12 cellular contexts compared by ENCODE assay signal in genomic region chr4:184460495-184461285, GRCh38. TPM values are rescaled to one million over a fixed set of nuclear protein-coding genes. Genes with fewer than 3 reads are reported as not detected.
DNase-seq lines count a peak whose midpoint lies in the region; ATAC-seq, FAIRE-seq and TF ChIP-seq lines count a peak whose summit lies in the region.
"Had no signal": no experiment of that assay in that cellular context is flagged by ENCODE, and none has a peak within 500 bp of the region (broad histone marks: within the 10 kb centered on the region; RNA-seq: fewer than 3 reads in every experiment).

No MANE protein-coding gene starts in this region.

- no peaks in the 10 kb centered on the region for H3K9me3 ChIP-seq in CD8-positive, alpha-beta T cell (ENCODE audit: low read length)
- H3K9me3 ChIP-seq in T-helper 17 cell (ENCODE audit: control insufficient read depth, low read length, poor library complexity, severe bottlenecking): no peaks in the 10 kb centered on the region
- no peaks in the 10 kb centered on the region for H3K9me3 ChIP-seq in testis
- H3K9me3 ChIP-seq: ascending aorta, thoracic aorta had no signal

- peak; percentile 62 for FAIRE-seq in GM18507 (lab: Jason Lieb, UNC)
- FAIRE-seq: kidney had no signal

- TF ChIP-seq POLR2A in testis (IDR thresholded peaks at IDR 0.05): no peak
- TF ChIP-seq POLR2A in lower leg skin (IDR thresholded peaks at IDR 0.05): no peak

- H3K27me3 ChIP-seq in CD8-positive, alpha-beta T cell (ENCODE audit: insufficient read depth, low read length): no peaks in the 10 kb centered on the region
- H3K27me3 ChIP-seq in testis: no peaks in the 10 kb centered on the region
- H3K27me3 ChIP-seq: ascending aorta had no signal

- H3K4me3 Mint-ChIP-seq in CD8-positive, alpha-beta T cell: no peak overlapping the region
- peak overlapping the region; percentile 19 for H3K4me3 Mint-ChIP-seq in T-helper 17 cell
- H3K4me3 Mint-ChIP-seq in immature natural killer cell: peak overlapping the region; percentile 8 to 74 (median 36)

- H3K36me3 ChIP-seq in CD8-positive, alpha-beta T cell (ENCODE audit: insufficient read depth, low read length): no peaks in the 10 kb centered on the region
- no peaks in the 10 kb centered on the region for H3K36me3 ChIP-seq in testis (ENCODE audit: low read depth, missing control alignments)
- H3K36me3 ChIP-seq: ascending aorta, thoracic aorta had no signal

- no peak overlapping the region for H3K27ac ChIP-seq in CD8-positive, alpha-beta T cell (ENCODE audit: low read depth, low read length)
- no peak overlapping the region for H3K27ac ChIP-seq in testis
- H3K27ac ChIP-seq: ascending aorta, thoracic aorta had no signal

- DNase-seq in CD8-positive, alpha-beta T cell: no peak
- DNase-seq in GM18507 (ENCODE audit: extremely low spot score, insufficient read length, low read depth) (no peak), T-helper 17 cell (no peak), immature natural killer cell (no peak), testis (no peak), lower leg skin (ENCODE audit: low spot score in 2 of 2) (no peak)
- DNase-seq: foreskin melanocyte, kidney, PC-3 had no signal

- no peak overlapping the region for H3K4me3 ChIP-seq in CD8-positive, alpha-beta T cell (ENCODE audit: low read depth, low read length)
- H3K4me3 ChIP-seq in testis: no peak overlapping the region
- H3K4me3 ChIP-seq in lower leg skin (ENCODE audit: low read depth, poor library complexity, severe bottlenecking): no peak overlapping the region
- H3K4me3 ChIP-seq: ascending aorta, thoracic aorta had no signal

- H3K9me3 Mint-ChIP-seq in CD8-positive, alpha-beta T cell: no peaks in the 10 kb centered on the region
- no peaks in the 10 kb centered on the region for H3K9me3 Mint-ChIP-seq in immature natural killer cell

- no peak for TF ChIP-seq CTCF in CD8-positive, alpha-beta T cell (IDR thresholded peaks at IDR 0.05)
- TF ChIP-seq CTCF in testis (IDR thresholded peaks at IDR 0.05) (no peak), lower leg skin (IDR thresholded peaks at IDR 0.05) (no peak)

- POLR2A ChIA-PET in CD8-positive, alpha-beta T cell (lab: Charles Lee): interaction anchor here (1.2 kb wide), 1 partner anchor 13 kb away, joined by 3 read pairs; no protein-coding TSS in a partner anchor

- CTCF ChIA-PET in CD8-positive, alpha-beta T cell (lab: Charles Lee): interaction anchor here (1.2 kb wide), 1 partner anchor 13 kb away, joined by 3 read pairs; no protein-coding TSS in a partner anchor

- WGBS in testis, 2 donors: 61 to 65% methylated on average over 13 of the region's 13 CpGs
- 77 to 78% methylated on average over 13 of the region's 13 CpGs for WGBS in lower leg skin, 2 donors

- peaks cover 45% of the 10 kb centered on the region for H3K36me3 Mint-ChIP-seq in CD8-positive, alpha-beta T cell
- H3K36me3 Mint-ChIP-seq in T-helper 17 cell (ENCODE audit: low read depth): no peaks in the 10 kb centered on the region
- peaks cover 0 to 4% (median 3%) of the 10 kb centered on the region in 3 donors for H3K36me3 Mint-ChIP-seq in immature natural killer cell

- intact Hi-C loops in CD8-positive, alpha-beta T cell (cut with DNase I, micrococcal nuclease): no loop called here
- intact Hi-C loops in testis (cut with DNase I; ENCODE audit: low total_unique reads) (no loop called here), lower leg skin (cut with DNase I; ENCODE audit: low total_unique reads) (no loop called here)

- no peak for ATAC-seq in CD8-positive, alpha-beta T cell
- ATAC-seq in T-helper 17 cell (peak; percentile 53), GM18502 (IDR thresholded peaks at IDR 0.05; ENCODE audit: poor library complexity, unreplicated experiment) (no peak)
- ATAC-seq: PC-3 had no signal

- H3K4me1 Mint-ChIP-seq in CD8-positive, alpha-beta T cell (ENCODE audit: low read depth): peaks cover 91% of the 10 kb centered on the region
- H3K4me1 Mint-ChIP-seq in T-helper 17 cell (peaks cover 59% of the 10 kb centered on the region), immature natural killer cell (peaks cover 80 to 95% of the 10 kb centered on the region in 2 donors)

- H3K27ac Mint-ChIP-seq in CD8-positive, alpha-beta T cell: peak overlapping the region; percentile 70
- H3K27ac Mint-ChIP-seq in T-helper 17 cell: peak overlapping the region; percentile 91
- peak overlapping the region; percentile 10 to 83 (median 78) for H3K27ac Mint-ChIP-seq in immature natural killer cell

- H3K27me3 Mint-ChIP-seq in CD8-positive, alpha-beta T cell (ENCODE audit: low read depth): no peaks in the 10 kb centered on the region
- H3K27me3 Mint-ChIP-seq in T-helper 17 cell (no peaks in the 10 kb centered on the region), immature natural killer cell (ENCODE audit: low read depth in 3 of 3) (peaks cover 0 to 2% (median 2%) of the 10 kb centered on the region in 3 donors)

- peaks cover 30% of the 10 kb centered on the region for H3K4me1 ChIP-seq in CD8-positive, alpha-beta T cell (ENCODE audit: insufficient read depth, low read length)
- peaks cover 5% of the 10 kb centered on the region for H3K4me1 ChIP-seq in testis

RNA-seq across cellular contexts. Expression of gene IRF2, which starts 13.7 kb away (rescaled TPM):
- 1 to 10 TPM; 7.9 to 9.3 TPM for total RNA-seq in CD8-positive, alpha-beta T cell
- 10 to 100 TPM; 33.5 to 37.2 TPM for total RNA-seq in T-helper 17 cell
- 100 to 1,000 TPM in 1 of 3 donors, 10 to 100 TPM in 2; 68.5 to 103 (median 76.9) TPM for polyA plus RNA-seq in immature natural killer cell
- 10 to 100 TPM; 16.1 to 22.3 TPM for total RNA-seq in testis
- 13.0 TPM for polyA plus RNA-seq in testis (ENCODE audit: insufficient read depth, low read depth, low replicate concordance)
- total RNA-seq in lower leg skin: 10 to 100 TPM; 31.6 to 44.0 (median 38.4) TPM
